ENCODE assay signal across 17 cellular contexts in the genomic region with DNA sequence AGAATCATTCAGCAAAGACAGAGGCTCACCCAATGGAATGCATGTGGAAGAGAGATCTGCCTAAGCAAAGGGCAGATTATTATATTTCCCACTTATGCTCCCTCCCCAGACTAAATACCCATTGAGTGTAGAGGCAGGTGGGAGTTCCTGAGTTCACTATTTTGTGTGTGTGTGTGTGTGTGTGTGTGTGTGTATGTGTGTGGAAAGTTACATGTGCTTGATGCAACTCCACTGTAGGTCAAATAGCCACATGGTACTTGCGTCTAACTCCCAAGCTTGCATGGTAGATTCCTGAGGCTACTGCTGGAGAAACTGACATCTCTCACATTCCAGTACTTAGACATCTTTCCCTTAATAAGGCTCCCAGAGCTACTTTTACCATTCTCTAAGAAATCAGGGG. TPM values are rescaled to one million over a fixed set of nuclear protein-coding genes. Genes with fewer than 3 reads are reported as not detected.
DNase-seq lines count a peak whose midpoint lies in the region; TF ChIP-seq lines count a peak whose summit lies in the region.
"Had no signal": no experiment of that assay in that cellular context is flagged by ENCODE, and none has a peak within 500 bp of the region (broad histone marks: within the 10 kb centered on the region; RNA-seq: fewer than 3 reads in every experiment).

No MANE protein-coding gene starts in this region.

- no peak overlapping the region for H3K27ac ChIP-seq in CD8-positive, alpha-beta memory T cell (ENCODE audit: low read depth, low read length)
- peak overlapping the region; percentile 38; the same call in 1 of the 2 replicates for H3K27ac ChIP-seq in SK-N-MC
- H3K27ac ChIP-seq in ascending aorta, result no peak overlapping the region

- CTCF ChIA-PET in AG04449 (lab: Yijun Ruan, JAX), result interaction anchor here (1.2 kb wide), 1 partner anchor 11 kb away, joined by 3 read pairs; no protein-coding TSS in a partner anchor
- CTCF ChIA-PET in CD8-positive, alpha-beta memory T cell (lab: Charles Lee), result interaction anchor here (1.2 kb wide), 1 partner anchor 14 kb away, joined by 3 read pairs; no protein-coding TSS in a partner anchor

- H3K4me1 Mint-ChIP-seq in CD8-positive, alpha-beta memory T cell, result peaks cover 14 to 23% (median 21%) of the 10 kb centered on the region in 3 donors

- no peak overlapping the region for H3K4me3 Mint-ChIP-seq in CD8-positive, alpha-beta memory T cell
- H3K4me3 Mint-ChIP-seq: CD8-positive, alpha-beta T cell had no signal

- no peaks in the 10 kb centered on the region for H3K27me3 ChIP-seq in CD8-positive, alpha-beta memory T cell (ENCODE audit: insufficient read depth, low read length, poor library complexity, severe bottlenecking)
- no peaks in the 10 kb centered on the region for H3K27me3 ChIP-seq in ascending aorta
- H3K27me3 ChIP-seq: BE2C had no signal

- TF ChIP-seq CTCF in AG04449 (IDR thresholded peaks at IDR 0.05; ENCODE audit: insufficient read depth, low read length, missing control alignments) (no peak), fibroblast of villous mesenchyme (IDR thresholded peaks at IDR 0.05; ENCODE audit: insufficient read depth, low read depth, low read length) (no peak), ascending aorta (IDR thresholded peaks at IDR 0.05) (no peak)

- H3K4me1 ChIP-seq in CD8-positive, alpha-beta memory T cell (ENCODE audit: insufficient read depth, low read length), result peaks cover 17% of the 10 kb centered on the region
- H3K4me1 ChIP-seq in ascending aorta, result peaks cover 0 to 7% of the 10 kb centered on the region in 2 donors
- H3K4me1 ChIP-seq: BE2C had no signal

- H3K9me3 ChIP-seq in CD8-positive, alpha-beta memory T cell (ENCODE audit: low read length), result no peaks in the 10 kb centered on the region
- H3K9me3 ChIP-seq in SK-N-MC (ENCODE audit: low read depth, low read length) (no peaks in the 10 kb centered on the region), ascending aorta (no peaks in the 10 kb centered on the region)
- H3K9me3 ChIP-seq: BE2C had no signal

- peaks cover under 1 to 62% (median 20%) of the 10 kb centered on the region in 3 donors for H3K36me3 Mint-ChIP-seq in CD8-positive, alpha-beta memory T cell

- H3K9me3 Mint-ChIP-seq in CD8-positive, alpha-beta memory T cell, result no peaks in the 10 kb centered on the region
- H3K9me3 Mint-ChIP-seq: CD8-positive, alpha-beta T cell had no signal

- intact Hi-C loops in ascending aorta (cut with DNase I), result no loop called here

- H3K9ac ChIP-seq in SK-N-MC (ENCODE audit: insufficient read length), result no peak overlapping the region

- H3K27ac Mint-ChIP-seq in CD8-positive, alpha-beta memory T cell, result peak overlapping the region in 5 of 8 donors; percentile 27 to 96 (median 35)
- H3K27ac Mint-ChIP-seq: CD8-positive, alpha-beta T cell had no signal

- POLR2A ChIA-PET in AG04449 (lab: Yijun Ruan, JAX), result interaction anchor here (1.0 kb wide), 1 partner anchor 13 kb away, joined by 3 read pairs; no protein-coding TSS in a partner anchor
- POLR2A ChIA-PET in CD8-positive, alpha-beta memory T cell (lab: Charles Lee), result interaction anchor here (0.7 kb wide), 1 partner anchor 187 kb away, joined by 6 read pairs; no protein-coding TSS in a partner anchor

- DNase-seq in AG04449 (ENCODE audit: low read depth, low spot score) (peak; percentile 44), SK-N-MC (ENCODE audit: low read depth, low spot score) (no peak), fibroblast of villous mesenchyme (ENCODE audit: low read depth) (peak; percentile 19), T-helper 9 cell (no peak), OCI-M2 (lab: John Stamatoyannopoulos, UW; ENCODE audit: unreplicated experiment) (no peak), ascending aorta (ENCODE audit: low spot score in 2 of 2) (no peak)
- no peak for DNase-seq in CD8-positive, alpha-beta memory T cell
- DNase-seq: BE2C; CD8-positive, alpha-beta T cell; DMS79 treated with DMSO at 0.1 percent for 48 hours; HCEC 1CT; KBM-7; NCI-H1436; NCI-H2029; NCI-H2171; NCI-H446; NCI-H69 had no signal

- H3K4me3 ChIP-seq in AG04449 (ENCODE audit: low read depth, low read length) (no peak overlapping the region), SK-N-MC (no peak overlapping the region), fibroblast of villous mesenchyme (ENCODE audit: low read depth, low read length) (no peak overlapping the region), ascending aorta (no peak overlapping the region)
- no peak overlapping the region for H3K4me3 ChIP-seq in CD8-positive, alpha-beta memory T cell (ENCODE audit: low read length)

- peaks cover 27% of the 10 kb centered on the region for H3K36me3 ChIP-seq in CD8-positive, alpha-beta memory T cell (ENCODE audit: insufficient read depth, low read length)
- H3K36me3 ChIP-seq in SK-N-MC (ENCODE audit: insufficient read depth, low read length) (peaks cover 51% of the 10 kb centered on the region), ascending aorta (peaks cover 39 to 47% of the 10 kb centered on the region in 2 donors)

- no peaks in the 10 kb centered on the region for H3K27me3 Mint-ChIP-seq in CD8-positive, alpha-beta memory T cell

RNA-seq across cellular contexts. Expression of gene COPB1, which starts 3.4 kb away (rescaled TPM):
- 100 to 1,000 TPM; 104 to 111 TPM for total RNA-seq in CD8-positive, alpha-beta memory T cell
- 76.4 TPM for polyA plus RNA-seq in CD8-positive, alpha-beta memory T cell
- total RNA-seq in fibroblast of villous mesenchyme (272 and 369 TPM in 2 replicates), ascending aorta (29.8 TPM)

RNA-seq across cellular contexts. Expression of gene PSMA1, which starts 17.2 kb away (rescaled TPM):
- total RNA-seq in CD8-positive, alpha-beta memory T cell, result 100 to 1,000 TPM; 337 to 344 TPM
- 159 TPM for polyA plus RNA-seq in CD8-positive, alpha-beta memory T cell
- total RNA-seq in fibroblast of villous mesenchyme (145 and 148 TPM in 2 replicates), ascending aorta (42.5 TPM)

Comparison
In these comparisons a context has a peak if more than half of its experiments do, and no peak if none do; other contexts are left out.
1. DNase-seq: peak in AG04449 (single experiment) and fibroblast of villous mesenchyme (single experiment); none in CD8-positive, alpha-beta memory T cell (0 of 5), SK-N-MC (single experiment), T-helper 9 cell (single experiment), OCI-M2 (single experiment) and ascending aorta (0 of 2).